Comparison of ENCODE assay signal across 9 cellular contexts in genomic region chr1:192639607-192640368, GRCh38. TPM values are rescaled to one million over a fixed set of nuclear protein-coding genes. Genes with fewer than 3 reads are reported as not detected.
DNase-seq lines count a peak whose midpoint lies in the region; ATAC-seq and TF ChIP-seq lines count a peak whose summit lies in the region.
"Had no signal": no experiment of that assay in that cellular context is flagged by ENCODE, and none has a peak within 500 bp of the region (broad histone marks: within the 10 kb centered on the region; RNA-seq: fewer than 3 reads in every experiment).

No MANE protein-coding gene starts in this region.

- no peak overlapping the region for H2AFZ ChIP-seq in PC-3 (ENCODE audit: low read length)
- no peak overlapping the region for H2AFZ ChIP-seq in osteoblast (ENCODE audit: low read length)

- peaks cover 16% of the 10 kb centered on the region for H3K4me1 Mint-ChIP-seq in activated T-cell treated with anti-CD3 and anti-CD28 coated beads, Interleukin-2, amount 50 U/mL, for 4 hours (ENCODE audit: low read depth)

- BruUV-seq in PC-3 (replicated peaks; lab: Mats Ljungman, UMichigan) = no TSS peak

- no peaks in the 10 kb centered on the region for H3K27me3 Mint-ChIP-seq in activated T-cell treated with anti-CD3 and anti-CD28 coated beads, Interleukin-2, amount 50 U/mL, for 4 hours (ENCODE audit: low read depth)

- CTCF ChIA-PET in PC-3 (lab: Charles Lee) = interaction anchor here (0.9 kb wide), 1 partner anchor 28 kb away, joined by 8 read pairs; no protein-coding TSS in a partner anchor

- H3K9me3 ChIP-seq in PC-3 (ENCODE audit: low read length) = no peaks in the 10 kb centered on the region
- H3K9me3 ChIP-seq in osteoblast (ENCODE audit: low read depth, low read length) = no peaks in the 10 kb centered on the region
- H3K9me3 ChIP-seq: right lobe of liver had no signal

- intact Hi-C loops in PC-3 (cut with micrococcal nuclease) (loop anchor here (10.0 kb wide), 1 partner anchor 165 kb away; the partner anchor contains the start of gene RGS2), posterior cingulate gyrus (cut with DNase I) (no loop called here)

- no peaks in the 10 kb centered on the region for H3K36me3 Mint-ChIP-seq in activated T-cell treated with anti-CD3 and anti-CD28 coated beads, Interleukin-2, amount 50 U/mL, for 4 hours (ENCODE audit: insufficient read depth)

- peak; percentile 86 to 88 for ATAC-seq in activated T-cell treated with anti-CD3 and anti-CD28 coated beads, Interleukin-2, amount 50 U/mL, for 4 hours
- peak; percentile 89 for ATAC-seq in HG02884 (IDR thresholded peaks at IDR 0.05; ENCODE audit: unreplicated experiment)
- ATAC-seq in PC-3 = peak; percentile 89

- H3K9me3 Mint-ChIP-seq in activated T-cell treated with anti-CD3 and anti-CD28 coated beads, Interleukin-2, amount 50 U/mL, for 4 hours = no peaks in the 10 kb centered on the region

- peak overlapping the region; percentile 74 for H3K27ac ChIP-seq in PC-3 (ENCODE audit: low read length)
- H3K27ac ChIP-seq in osteoblast (ENCODE audit: low read depth, low read length) = no peak overlapping the region
- H3K27ac ChIP-seq: right lobe of liver had no signal

- H4K20me1 ChIP-seq in PC-3 (ENCODE audit: low read length) (no peaks in the 10 kb centered on the region), osteoblast (ENCODE audit: insufficient read depth, low read length) (no peaks in the 10 kb centered on the region)

- H3K9me2 ChIP-seq in PC-3 (replicated peaks; ENCODE audit: low read length) = no peaks in the 10 kb centered on the region

- H3K4me3 Mint-ChIP-seq in activated T-cell treated with anti-CD3 and anti-CD28 coated beads, Interleukin-2, amount 50 U/mL, for 4 hours = no peak overlapping the region

- peak overlapping the region; percentile 5; the same call in 1 of the 2 replicates for H3K9ac ChIP-seq in PC-3 (ENCODE audit: low read length)

- no peaks in the 10 kb centered on the region for H3F3A ChIP-seq in PC-3 (ENCODE audit: low read length, unreplicated experiment)

- DNase-seq in activated T-cell treated with anti-CD3 and anti-CD28 coated beads, Interleukin-2, amount 50 U/mL, for 4 hours = no peak
- DNase-seq in activated T-cell treated with anti-CD3 and anti-CD28 coated beads, Interleukin-2, amount 50 U/mL, for 48 hours = no peak
- peak; percentile 83 for DNase-seq in PC-3
- peak; percentile 25 for DNase-seq in osteoblast (ENCODE audit: insufficient read length, low spot score, missing footprints)
- DNase-seq in posterior cingulate gyrus = no peak
- no peak for DNase-seq in medulla oblongata (ENCODE audit: extremely low spot score)
- DNase-seq in NCI-H1092 treated with DMSO at 0.1 percent for 48 hours (lab: John Stamatoyannopoulos, UW) = no peak
- DNase-seq: right lobe of liver had no signal

- H3K4me1 ChIP-seq in PC-3 (ENCODE audit: insufficient read depth, low read length) (peaks cover 39% of the 10 kb centered on the region), osteoblast (ENCODE audit: insufficient read depth, low read length) (peaks cover 8% of the 10 kb centered on the region)
- H3K4me1 ChIP-seq: right lobe of liver had no signal

- POLR2A ChIA-PET in PC-3 (lab: Charles Lee; ENCODE audit: unreplicated experiment) = interaction anchor here (0.6 kb wide), 1 partner anchor 171 kb away, joined by 6 read pairs; no protein-coding TSS in a partner anchor

- H3K4me2 ChIP-seq in PC-3 (ENCODE audit: low read length) = peak overlapping the region; percentile 66
- H3K4me2 ChIP-seq in osteoblast (ENCODE audit: insufficient read depth, low read length) = no peak overlapping the region

- H3K27me3 ChIP-seq in PC-3 (ENCODE audit: low read length) = no peaks in the 10 kb centered on the region
- H3K27me3 ChIP-seq in osteoblast (ENCODE audit: insufficient read depth, low read length) = no peaks in the 10 kb centered on the region
- H3K27me3 ChIP-seq: right lobe of liver had no signal

- no peaks in the 10 kb centered on the region for H3K79me2 ChIP-seq in PC-3 (ENCODE audit: low read length)
- no peaks in the 10 kb centered on the region for H3K79me2 ChIP-seq in osteoblast (ENCODE audit: insufficient read depth, low read length)

- H3K36me3 ChIP-seq in PC-3 (ENCODE audit: low read depth, low read length) (no peaks in the 10 kb centered on the region), osteoblast (ENCODE audit: insufficient read depth, low read length) (no peaks in the 10 kb centered on the region)
- H3K36me3 ChIP-seq: right lobe of liver had no signal

- no peak for TF ChIP-seq CTCF in PC-3 (conservative IDR thresholded peaks at IDR 0.05; ENCODE audit: low read depth, low read length)
- TF ChIP-seq CTCF in osteoblast (IDR thresholded peaks at IDR 0.05; ENCODE audit: extremely low read depth, low read depth, low read length) = no peak

- H3K4me3 ChIP-seq in PC-3 (ENCODE audit: low read length) = peak overlapping the region; percentile 24; the same call in 1 of the 2 replicates
- H3K4me3 ChIP-seq in osteoblast (ENCODE audit: insufficient read depth, low read length) = no peak overlapping the region
- H3K4me3 ChIP-seq: right lobe of liver had no signal

RNA-seq across cellular contexts. Expression of gene RGS13, which starts 3.8 kb away (rescaled TPM):
- total RNA-seq in activated T-cell treated with anti-CD3 and anti-CD28 coated beads, Interleukin-2, amount 50 U/mL, for 4 hours = not detected
- total RNA-seq in PC-3 (2014; rRNA removed) (0.22 TPM in 1 of 2 replicates, not detected in the other), osteoblast (not detected in 2 replicates)
- total RNA-seq: right lobe of liver had no signal

Comparison
In these comparisons a context has a peak if more than half of its experiments do, and no peak if none do; other contexts are left out.
1. DNase-seq: peak in PC-3 (single experiment) and osteoblast (single experiment); none in activated T-cell treated with anti-CD3 and anti-CD28 coated beads, Interleukin-2, amount 50 U/mL, for 4 hours (single experiment), activated T-cell treated with anti-CD3 and anti-CD28 coated beads, Interleukin-2, amount 50 U/mL, for 48 hours (0 of 2), posterior cingulate gyrus (0 of 10), medulla oblongata (single experiment) and NCI-H1092 treated with DMSO at 0.1 percent for 48 hours (single experiment).
2. Peak in every context shown above with its lines, with median percentiles within 50 percentile points of each other: ATAC-seq.